8 cellular contexts compared by ENCODE assay signal in genomic region chr19:40442328-40443130, GRCh38. TPM values are rescaled to one million over a fixed set of nuclear protein-coding genes. Genes with fewer than 3 reads are reported as not detected.
A peak's percentile ranks its signal among the peaks of the same experiment; 100 is the strongest.
DNase-seq lines count a peak whose midpoint lies in the region; ATAC-seq, FAIRE-seq and TF ChIP-seq lines count a peak whose summit lies in the region.

No MANE protein-coding gene starts in this region.

- FAIRE-seq in urothelium cell line (lab: Jason Lieb, UNC), result no peak

- H4K91ac ChIP-seq in trophoblast cell (ENCODE audit: low read depth, low read length), result no peak overlapping the region

- H2AFZ ChIP-seq in trophoblast cell (ENCODE audit: insufficient read depth, low read length, poor library complexity), result no peak overlapping the region

- no peak for TF ChIP-seq CTCF in DOHH2 (IDR thresholded peaks at IDR 0.05; ENCODE audit: low read depth, low read length, poor library complexity, severe bottlenecking)
- TF ChIP-seq CTCF in Panc1 (IDR thresholded peaks at IDR 0.05), result no peak

- peaks cover 5% of the 10 kb centered on the region for H3F3A ChIP-seq in DOHH2 (ENCODE audit: control insufficient read depth, insufficient read depth)

- H3K23ac ChIP-seq in trophoblast cell (ENCODE audit: low read length), result no peak overlapping the region

- no peaks in the 10 kb centered on the region for H3K9me3 ChIP-seq in DOHH2 (ENCODE audit: control insufficient read depth, insufficient read depth, low read length)
- no peaks in the 10 kb centered on the region for H3K9me3 ChIP-seq in Panc1 (ENCODE audit: control insufficient read depth, insufficient read depth, low read depth, low read length)
- H3K9me3 ChIP-seq in trophoblast cell (ENCODE audit: insufficient read depth, low read depth, low read length), result no peaks in the 10 kb centered on the region

- H3K27ac ChIP-seq in DOHH2 (ENCODE audit: low read depth, low read length), result peak overlapping the region; percentile 85
- peak overlapping the region; percentile 76 for H3K27ac ChIP-seq in Panc1 (ENCODE audit: low read length)
- H3K27ac ChIP-seq in epithelial cell of prostate, result peak overlapping the region; percentile 90
- H3K27ac ChIP-seq in trophoblast cell (ENCODE audit: low read depth, low read length), result peak overlapping the region; percentile 12

- H3K14ac ChIP-seq in trophoblast cell (ENCODE audit: low read length), result no peak overlapping the region

- no peak overlapping the region for H4K8ac ChIP-seq in trophoblast cell (ENCODE audit: low read depth, low read length)

- H3K36me3 ChIP-seq in DOHH2 (ENCODE audit: control insufficient read depth, low read length) (peaks cover 32% of the 10 kb centered on the region), Panc1 (ENCODE audit: control insufficient read depth, insufficient read depth, low read length) (peaks cover 7% of the 10 kb centered on the region), trophoblast cell (ENCODE audit: control insufficient read depth in 1 of 2, insufficient read depth in 2 of 2, low read length in 2 of 2) (peaks cover 19 to 24% of the 10 kb centered on the region in 2 experiments)

- H2BK12ac ChIP-seq in trophoblast cell (ENCODE audit: low read length), result no peak overlapping the region

- H3K4me2 ChIP-seq in DOHH2 (ENCODE audit: low read length) (peak overlapping the region; percentile 97), trophoblast cell (ENCODE audit: low read length) (peak overlapping the region; percentile 93)

- H3K4me1 ChIP-seq in DOHH2 (ENCODE audit: control insufficient read depth, low read length), result peaks cover 18% of the 10 kb centered on the region
- H3K4me1 ChIP-seq in Panc1 (ENCODE audit: control insufficient read depth, insufficient read depth, low read length), result peaks cover 9% of the 10 kb centered on the region
- peaks cover 12 to 17% of the 10 kb centered on the region in 2 experiments for H3K4me1 ChIP-seq in trophoblast cell (ENCODE audit: control insufficient read depth in 1 of 2, insufficient read depth in 2 of 2, low read length in 2 of 2)

- H3K79me2 ChIP-seq in DOHH2 (ENCODE audit: control insufficient read depth, low read length), result peaks cover 35% of the 10 kb centered on the region
- peaks cover 16% of the 10 kb centered on the region for H3K79me2 ChIP-seq in trophoblast cell (ENCODE audit: control insufficient read depth, insufficient read depth, low read length, poor library complexity)

- no TSS peak for BruUV-seq in Panc1 (replicated peaks; lab: Mats Ljungman, UMichigan)

- peak overlapping the region; percentile 42 for H3K9ac ChIP-seq in trophoblast cell (ENCODE audit: low read length)

- no peak overlapping the region for H2BK120ac ChIP-seq in trophoblast cell (ENCODE audit: insufficient read depth, low read length, poor library complexity)

- ATAC-seq in Panc1 (no peak), HG03439 (IDR thresholded peaks at IDR 0.05; ENCODE audit: unreplicated experiment) (no peak), HG03571 (IDR thresholded peaks at IDR 0.05; ENCODE audit: unreplicated experiment) (no peak), GM21367 (IDR thresholded peaks at IDR 0.05; ENCODE audit: unreplicated experiment) (no peak)

- H3K18ac ChIP-seq in trophoblast cell (ENCODE audit: low read length), result peak overlapping the region; percentile 54

- in situ Hi-C loops in Panc1 (cut with HindIII; ENCODE audit: low pct_unique_long_range_greater_than_20kb, low sequenced_read_pairs), result no loop called here

- H3K4me3 ChIP-seq in DOHH2 (ENCODE audit: low read length) (peak overlapping the region; percentile 97), Panc1 (ENCODE audit: low read depth in 2 of 2, low read length in 2 of 2) (peak overlapping the region; percentile 74 to 100), trophoblast cell (ENCODE audit: low read depth, low read length) (peak overlapping the region; percentile 32)

- intact Hi-C loops in Panc1 (cut with micrococcal nuclease; ENCODE audit: unreplicated experiment), result loop anchor here (5.0 kb wide), 1 partner anchor 135 kb away; no protein-coding TSS in a partner anchor

- WGBS in trophoblast cell (ENCODE audit: extremely low coverage, insufficient coverage, insufficient read length), result no CpG with 5 or more reads among the region's 22 CpGs

- H3K27me3 ChIP-seq in DOHH2 (ENCODE audit: control insufficient read depth, low read length) (no peaks in the 10 kb centered on the region), Panc1 (ENCODE audit: control insufficient read depth, insufficient read depth, low read length) (no peaks in the 10 kb centered on the region), trophoblast cell (ENCODE audit: insufficient read depth, low read length) (no peaks in the 10 kb centered on the region)

- DNase-seq in Panc1 (ENCODE audit: low read depth, low spot score) (no peak), epithelial cell of prostate (ENCODE audit: low read depth, low spot score) (no peak), trophoblast cell (no peak), urothelium cell line (ENCODE audit: low spot score) (no peak)

- H2AK5ac ChIP-seq in trophoblast cell (ENCODE audit: low read length), result no peak overlapping the region

- CTCF ChIA-PET in Panc1 (lab: Charles Lee), result interaction anchor here (0.6 kb wide), 2 partner anchors 57 to 160 kb away, joined by 3 to 8 read pairs; no protein-coding TSS in a partner anchor

- POLR2A ChIA-PET in Panc1 (lab: Charles Lee), result no interaction called here

- H4K20me1 ChIP-seq in DOHH2 (ENCODE audit: control insufficient read depth, insufficient read depth, low read depth, low read length), result no peaks in the 10 kb centered on the region

- no peak overlapping the region for H2BK5ac ChIP-seq in trophoblast cell (ENCODE audit: low read depth, low read length, poor library complexity)

- peak overlapping the region; percentile 85 for H3K4ac ChIP-seq in trophoblast cell (ENCODE audit: low read depth, low read length)

- peaks cover 17% of the 10 kb centered on the region for H3K79me1 ChIP-seq in trophoblast cell (ENCODE audit: low read length)

- no peak overlapping the region for H4K12ac ChIP-seq in trophoblast cell (ENCODE audit: low read depth, low read length)

- H3K9me2 ChIP-seq in DOHH2 (replicated peaks; ENCODE audit: control insufficient read depth, low read length), result no peaks in the 10 kb centered on the region

RNA-seq across cellular contexts. Expression of gene SERTAD3, which starts 1.6 kb away (rescaled TPM):
- 35.7 TPM for total RNA-seq in Panc1 (2021; ENCODE audit: unreplicated experiment)
- polyA plus RNA-seq in Panc1 (2012; ENCODE audit: insufficient read length), result 39.6 TPM
- 30.6 and 31.9 TPM in 2 replicates for polyA plus RNA-seq in trophoblast cell (2013)

RNA-seq across cellular contexts. Expression of gene SERTAD1, which starts 16.7 kb away (rescaled TPM):
- 13.4 TPM for total RNA-seq in Panc1 (2021; ENCODE audit: unreplicated experiment)
- polyA plus RNA-seq in Panc1 (2012; ENCODE audit: insufficient read length), result 13.7 TPM
- 9.6 and 10.1 TPM in 2 replicates for polyA plus RNA-seq in trophoblast cell (2013)

RNA-seq across cellular contexts. Expression of gene BLVRB, which starts 23.0 kb away (rescaled TPM):
- 45.6 TPM for total RNA-seq in Panc1 (2021; ENCODE audit: unreplicated experiment)
- 105 TPM for polyA plus RNA-seq in Panc1 (2012; ENCODE audit: insufficient read length)
- 69.2 and 70.1 TPM in 2 replicates for polyA plus RNA-seq in trophoblast cell (2013)

RNA-seq across cellular contexts. Expression of gene SPTBN4, which starts 24.3 kb away (rescaled TPM):
- 1.2 TPM for total RNA-seq in Panc1 (2021; ENCODE audit: unreplicated experiment)
- polyA plus RNA-seq in Panc1 (2012; ENCODE audit: insufficient read length), result 0.98 TPM
- polyA plus RNA-seq in trophoblast cell (2013), result 0.30 and 0.33 TPM in 2 replicates

RNA-seq across cellular contexts. Expression of gene PRX, which starts 29.4 kb away (rescaled TPM):
- 3.4 TPM for total RNA-seq in Panc1 (2021; ENCODE audit: unreplicated experiment)
- 4.0 TPM for polyA plus RNA-seq in Panc1 (2012; ENCODE audit: insufficient read length)
- 1.9 and 2.0 TPM in 2 replicates for polyA plus RNA-seq in trophoblast cell (2013)

Comparison
In these comparisons a context has a peak if more than half of its experiments do, and no peak if none do; other contexts are left out.
1. H3K27ac ChIP-seq: peak in every context shown above with its lines; median percentile 90 in epithelial cell of prostate; 85 in DOHH2; 76 in Panc1; 12 in trophoblast cell.
2. H3K4me3 ChIP-seq: peak in every context shown above with its lines; median percentile 97 in DOHH2; 87 in Panc1; 32 in trophoblast cell.